ENCODE assay signal across 1 cellular context in the genomic region with DNA sequence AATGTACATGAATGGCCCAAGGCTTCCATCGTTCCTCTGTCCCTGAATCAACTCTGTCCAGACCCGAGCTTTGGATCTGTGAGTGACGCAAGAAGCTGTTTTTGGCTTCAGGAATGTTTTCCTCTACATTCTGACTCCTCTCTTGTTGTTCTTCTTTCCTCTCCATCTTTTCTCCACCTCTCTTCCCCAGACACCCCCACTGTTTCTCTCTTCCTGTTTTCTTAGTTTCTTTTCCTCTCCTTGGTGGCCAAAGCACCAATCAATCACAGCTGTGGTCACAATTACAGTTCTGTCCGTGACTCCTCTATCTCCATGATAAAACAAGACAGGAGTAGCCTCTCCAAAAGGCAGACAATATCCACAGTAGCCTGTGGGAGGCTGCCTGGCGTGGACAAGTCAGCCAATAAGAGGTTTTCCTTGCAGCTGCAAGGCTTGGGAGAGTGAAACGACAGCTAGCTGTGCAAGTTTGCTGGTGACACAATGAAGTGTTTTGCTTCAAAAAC.
TF ChIP-seq lines count a peak whose summit lies in the region.

No MANE protein-coding gene starts in this region.

TF ChIP-seq in HepG2, 621 proteins besides CTCF, POLR2A, EP300 and RAD21 (continued from another document and continues in another):
- TF ChIP-seq U2AF1 (optimal IDR thresholded peaks at IDR 0.05; ENCODE audit: low read depth, low read length): no peak
- no peak for TF ChIP-seq SUZ12 (IDR thresholded peaks at IDR 0.05; ENCODE audit: low read depth, low read length)
- TF ChIP-seq, protein P1, sequence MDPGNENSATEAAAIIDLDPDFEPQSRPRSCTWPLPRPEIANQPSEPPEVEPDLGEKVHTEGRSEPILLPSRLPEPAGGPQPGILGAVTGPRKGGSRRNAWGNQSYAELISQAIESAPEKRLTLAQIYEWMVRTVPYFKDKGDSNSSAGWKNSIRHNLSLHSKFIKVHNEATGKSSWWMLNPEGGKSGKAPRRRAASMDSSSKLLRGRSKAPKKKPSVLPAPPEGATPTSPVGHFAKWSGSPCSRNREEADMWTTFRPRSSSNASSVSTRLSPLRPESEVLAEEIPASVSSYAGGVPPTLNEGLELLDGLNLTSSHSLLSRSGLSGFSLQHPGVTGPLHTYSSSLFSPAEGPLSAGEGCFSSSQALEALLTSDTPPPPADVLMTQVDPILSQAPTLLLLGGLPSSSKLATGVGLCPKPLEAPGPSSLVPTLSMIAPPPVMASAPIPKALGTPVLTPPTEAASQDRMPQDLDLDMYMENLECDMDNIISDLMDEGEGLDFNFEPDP (CRISPR knock-in tag; conservative IDR thresholded peaks at IDR 0.05): no peak
- TF ChIP-seq TBX3 (IDR thresholded peaks at IDR 0.05; ENCODE audit: borderline replicate concordance): no peak
- no peak for TF ChIP-seq NFRKB (IDR thresholded peaks at IDR 0.05)
- TF ChIP-seq TBX2 (CRISPR knock-in tag; IDR thresholded peaks at IDR 0.05; ENCODE audit: borderline replicate concordance): peak; percentile 46; the same call in 1 of the 2 replicates
- TF ChIP-seq ZNF550 (CRISPR knock-in tag; IDR thresholded peaks at IDR 0.05; ENCODE audit: borderline replicate concordance): no peak
- no peak for TF ChIP-seq CBX1 (IDR thresholded peaks at IDR 0.05; ENCODE audit: low read depth)
- TF ChIP-seq SNRNP70 (IDR thresholded peaks at IDR 0.05; ENCODE audit: low read depth, low read length): no peak
- TF ChIP-seq ZNF607 (CRISPR knock-in tag; IDR thresholded peaks at IDR 0.05; ENCODE audit: borderline replicate concordance): no peak
- TF ChIP-seq HDAC2 (CRISPR knock-in tag; IDR thresholded peaks at IDR 0.05): peak; percentile 65; the same call in 1 of the 2 replicates
- TF ChIP-seq, protein P2, sequence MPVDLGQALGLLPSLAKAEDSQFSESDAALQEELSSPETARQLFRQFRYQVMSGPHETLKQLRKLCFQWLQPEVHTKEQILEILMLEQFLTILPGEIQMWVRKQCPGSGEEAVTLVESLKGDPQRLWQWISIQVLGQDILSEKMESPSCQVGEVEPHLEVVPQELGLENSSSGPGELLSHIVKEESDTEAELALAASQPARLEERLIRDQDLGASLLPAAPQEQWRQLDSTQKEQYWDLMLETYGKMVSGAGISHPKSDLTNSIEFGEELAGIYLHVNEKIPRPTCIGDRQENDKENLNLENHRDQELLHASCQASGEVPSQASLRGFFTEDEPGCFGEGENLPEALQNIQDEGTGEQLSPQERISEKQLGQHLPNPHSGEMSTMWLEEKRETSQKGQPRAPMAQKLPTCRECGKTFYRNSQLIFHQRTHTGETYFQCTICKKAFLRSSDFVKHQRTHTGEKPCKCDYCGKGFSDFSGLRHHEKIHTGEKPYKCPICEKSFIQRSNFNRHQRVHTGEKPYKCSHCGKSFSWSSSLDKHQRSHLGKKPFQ (CRISPR knock-in tag; IDR thresholded peaks at IDR 0.05; ENCODE audit: insufficient replicate concordance): no peak
- no peak for TF ChIP-seq ARNT (IDR thresholded peaks at IDR 0.05)
- no peak for TF ChIP-seq MIER3 (CRISPR knock-in tag; IDR thresholded peaks at IDR 0.05; ENCODE audit: borderline replicate concordance)
- TF ChIP-seq, protein P3, sequence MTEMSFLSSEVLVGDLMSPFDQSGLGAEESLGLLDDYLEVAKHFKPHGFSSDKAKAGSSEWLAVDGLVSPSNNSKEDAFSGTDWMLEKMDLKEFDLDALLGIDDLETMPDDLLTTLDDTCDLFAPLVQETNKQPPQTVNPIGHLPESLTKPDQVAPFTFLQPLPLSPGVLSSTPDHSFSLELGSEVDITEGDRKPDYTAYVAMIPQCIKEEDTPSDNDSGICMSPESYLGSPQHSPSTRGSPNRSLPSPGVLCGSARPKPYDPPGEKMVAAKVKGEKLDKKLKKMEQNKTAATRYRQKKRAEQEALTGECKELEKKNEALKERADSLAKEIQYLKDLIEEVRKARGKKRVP (CRISPR knock-in tag; IDR thresholded peaks at IDR 0.05): peak in 1 of 2 experiments; percentile 89; a peak in 2 of 4 replicates
- TF ChIP-seq ZNF841 (CRISPR knock-in tag; IDR thresholded peaks at IDR 0.05; ENCODE audit: borderline replicate concordance): no peak
- TF ChIP-seq, protein P4, sequence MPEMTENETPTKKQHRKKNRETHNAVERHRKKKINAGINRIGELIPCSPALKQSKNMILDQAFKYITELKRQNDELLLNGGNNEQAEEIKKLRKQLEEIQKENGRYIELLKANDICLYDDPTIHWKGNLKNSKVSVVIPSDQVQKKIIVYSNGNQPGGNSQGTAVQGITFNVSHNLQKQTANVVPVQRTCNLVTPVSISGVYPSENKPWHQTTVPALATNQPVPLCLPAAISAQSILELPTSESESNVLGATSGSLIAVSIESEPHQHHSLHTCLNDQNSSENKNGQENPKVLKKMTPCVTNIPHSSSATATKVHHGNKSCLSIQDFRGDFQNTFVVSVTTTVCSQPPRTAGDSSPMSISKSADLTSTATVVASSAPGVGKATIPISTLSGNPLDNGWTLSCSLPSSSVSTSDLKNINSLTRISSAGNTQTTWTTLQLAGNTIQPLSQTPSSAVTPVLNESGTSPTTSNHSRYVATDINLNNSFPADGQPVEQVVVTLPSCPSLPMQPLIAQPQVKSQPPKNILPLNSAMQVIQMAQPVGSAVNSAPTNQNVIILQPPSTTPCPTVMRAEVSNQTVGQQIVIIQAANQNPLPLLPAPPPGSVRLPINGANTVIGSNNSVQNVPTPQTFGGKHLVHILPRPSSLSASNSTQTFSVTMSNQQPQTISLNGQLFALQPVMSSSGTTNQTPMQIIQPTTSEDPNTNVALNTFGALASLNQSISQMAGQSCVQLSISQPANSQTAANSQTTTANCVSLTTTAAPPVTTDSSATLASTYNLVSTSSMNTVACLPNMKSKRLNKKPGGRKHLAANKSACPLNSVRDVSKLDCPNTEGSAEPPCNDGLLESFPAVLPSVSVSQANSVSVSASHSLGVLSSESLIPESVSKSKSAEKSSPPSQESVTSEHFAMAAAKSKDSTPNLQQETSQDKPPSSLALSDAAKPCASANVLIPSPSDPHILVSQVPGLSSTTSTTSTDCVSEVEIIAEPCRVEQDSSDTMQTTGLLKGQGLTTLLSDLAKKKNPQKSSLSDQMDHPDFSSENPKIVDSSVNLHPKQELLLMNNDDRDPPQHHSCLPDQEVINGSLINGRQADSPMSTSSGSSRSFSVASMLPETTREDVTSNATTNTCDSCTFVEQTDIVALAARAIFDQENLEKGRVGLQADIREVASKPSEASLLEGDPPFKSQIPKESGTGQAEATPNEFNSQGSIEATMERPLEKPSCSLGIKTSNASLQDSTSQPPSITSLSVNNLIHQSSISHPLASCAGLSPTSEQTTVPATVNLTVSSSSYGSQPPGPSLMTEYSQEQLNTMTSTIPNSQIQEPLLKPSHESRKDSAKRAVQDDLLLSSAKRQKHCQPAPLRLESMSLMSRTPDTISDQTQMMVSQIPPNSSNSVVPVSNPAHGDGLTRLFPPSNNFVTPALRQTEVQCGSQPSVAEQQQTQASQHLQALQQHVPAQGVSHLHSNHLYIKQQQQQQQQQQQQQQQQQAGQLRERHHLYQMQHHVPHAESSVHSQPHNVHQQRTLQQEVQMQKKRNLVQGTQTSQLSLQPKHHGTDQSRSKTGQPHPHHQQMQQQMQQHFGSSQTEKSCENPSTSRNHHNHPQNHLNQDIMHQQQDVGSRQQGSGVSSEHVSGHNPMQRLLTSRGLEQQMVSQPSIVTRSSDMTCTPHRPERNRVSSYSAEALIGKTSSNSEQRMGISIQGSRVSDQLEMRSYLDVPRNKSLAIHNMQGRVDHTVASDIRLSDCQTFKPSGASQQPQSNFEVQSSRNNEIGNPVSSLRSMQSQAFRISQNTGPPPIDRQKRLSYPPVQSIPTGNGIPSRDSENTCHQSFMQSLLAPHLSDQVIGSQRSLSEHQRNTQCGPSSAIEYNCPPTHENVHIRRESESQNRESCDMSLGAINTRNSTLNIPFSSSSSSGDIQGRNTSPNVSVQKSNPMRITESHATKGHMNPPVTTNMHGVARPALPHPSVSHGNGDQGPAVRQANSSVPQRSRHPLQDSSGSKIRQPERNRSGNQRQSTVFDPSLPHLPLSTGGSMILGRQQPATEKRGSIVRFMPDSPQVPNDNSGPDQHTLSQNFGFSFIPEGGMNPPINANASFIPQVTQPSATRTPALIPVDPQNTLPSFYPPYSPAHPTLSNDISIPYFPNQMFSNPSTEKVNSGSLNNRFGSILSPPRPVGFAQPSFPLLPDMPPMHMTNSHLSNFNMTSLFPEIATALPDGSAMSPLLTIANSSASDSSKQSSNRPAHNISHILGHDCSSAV (CRISPR knock-in tag; IDR thresholded peaks at IDR 0.05; ENCODE audit: borderline replicate concordance): no peak
- TF ChIP-seq TCF12 (IDR thresholded peaks at IDR 0.05): no peak
- TF ChIP-seq TCF12 (CRISPR knock-in tag; IDR thresholded peaks at IDR 0.05): no peak
- no peak for TF ChIP-seq ETV6 (CRISPR knock-in tag; conservative IDR thresholded peaks at IDR 0.05)
- TF ChIP-seq, protein P5, sequence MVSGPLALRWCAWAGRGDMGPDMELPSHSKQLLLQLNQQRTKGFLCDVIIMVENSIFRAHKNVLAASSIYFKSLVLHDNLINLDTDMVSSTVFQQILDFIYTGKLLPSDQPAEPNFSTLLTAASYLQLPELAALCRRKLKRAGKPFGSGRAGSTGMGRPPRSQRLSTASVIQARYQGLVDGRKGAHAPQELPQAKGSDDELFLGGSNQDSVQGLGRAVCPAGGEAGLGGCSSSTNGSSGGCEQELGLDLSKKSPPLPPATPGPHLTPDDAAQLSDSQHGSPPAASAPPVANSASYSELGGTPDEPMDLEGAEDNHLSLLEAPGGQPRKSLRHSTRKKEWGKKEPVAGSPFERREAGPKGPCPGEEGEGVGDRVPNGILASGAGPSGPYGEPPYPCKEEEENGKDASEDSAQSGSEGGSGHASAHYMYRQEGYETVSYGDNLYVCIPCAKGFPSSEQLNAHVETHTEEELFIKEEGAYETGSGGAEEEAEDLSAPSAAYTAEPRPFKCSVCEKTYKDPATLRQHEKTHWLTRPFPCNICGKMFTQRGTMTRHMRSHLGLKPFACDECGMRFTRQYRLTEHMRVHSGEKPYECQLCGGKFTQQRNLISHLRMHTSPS (CRISPR knock-in tag; IDR thresholded peaks at IDR 0.05; ENCODE audit: low read depth): no peak
- peak; percentile 88 for TF ChIP-seq CEBPB (IDR thresholded peaks at IDR 0.05; ENCODE audit: borderline replicate concordance, low read depth, low read length)
- TF ChIP-seq ZNF839 (CRISPR knock-in tag; IDR thresholded peaks at IDR 0.05; ENCODE audit: borderline replicate concordance): no peak
- TF ChIP-seq ZNF883 (CRISPR knock-in tag; IDR thresholded peaks at IDR 0.05; ENCODE audit: not compliant biosample characterization): no peak
- no peak for TF ChIP-seq ZNF3 (CRISPR knock-in tag; IDR thresholded peaks at IDR 0.05)
- TF ChIP-seq HMG20B (CRISPR knock-in tag; conservative IDR thresholded peaks at IDR 0.05): no peak; the same call in 1 of the 2 replicates
- no peak for TF ChIP-seq ZNF510 (CRISPR knock-in tag; IDR thresholded peaks at IDR 0.05; ENCODE audit: low read depth)
- no peak for TF ChIP-seq KDM6A (CRISPR knock-in tag; IDR thresholded peaks at IDR 0.05; ENCODE audit: low read depth)
- no peak for TF ChIP-seq SP1 (IDR thresholded peaks at IDR 0.05)
- no peak for TF ChIP-seq SP1 (CRISPR knock-in tag; IDR thresholded peaks at IDR 0.05)
- TF ChIP-seq KMT2A (CRISPR knock-in tag; IDR thresholded peaks at IDR 0.05): no peak
- no peak for TF ChIP-seq ZNF878 (CRISPR knock-in tag; IDR thresholded peaks at IDR 0.05)
- TF ChIP-seq, protein P6, sequence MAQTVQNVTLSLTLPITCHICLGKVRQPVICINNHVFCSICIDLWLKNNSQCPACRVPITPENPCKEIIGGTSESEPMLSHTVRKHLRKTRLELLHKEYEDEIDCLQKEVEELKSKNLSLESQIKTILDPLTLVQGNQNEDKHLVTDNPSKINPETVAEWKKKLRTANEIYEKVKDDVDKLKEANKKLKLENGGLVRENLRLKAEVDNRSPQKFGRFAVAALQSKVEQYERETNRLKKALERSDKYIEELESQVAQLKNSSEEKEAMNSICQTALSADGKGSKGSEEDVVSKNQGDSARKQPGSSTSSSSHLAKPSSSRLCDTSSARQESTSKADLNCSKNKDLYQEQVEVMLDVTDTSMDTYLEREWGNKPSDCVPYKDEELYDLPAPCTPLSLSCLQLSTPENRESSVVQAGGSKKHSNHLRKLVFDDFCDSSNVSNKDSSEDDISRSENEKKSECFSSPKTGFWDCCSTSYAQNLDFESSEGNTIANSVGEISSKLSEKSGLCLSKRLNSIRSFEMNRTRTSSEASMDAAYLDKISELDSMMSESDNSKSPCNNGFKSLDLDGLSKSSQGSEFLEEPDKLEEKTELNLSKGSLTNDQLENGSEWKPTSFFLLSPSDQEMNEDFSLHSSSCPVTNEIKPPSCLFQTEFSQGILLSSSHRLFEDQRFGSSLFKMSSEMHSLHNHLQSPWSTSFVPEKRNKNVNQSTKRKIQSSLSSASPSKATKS (CRISPR knock-in tag; IDR thresholded peaks at IDR 0.05): no peak
- TF ChIP-seq ZNF670 (CRISPR knock-in tag; IDR thresholded peaks at IDR 0.05; ENCODE audit: borderline replicate concordance): no peak
- TF ChIP-seq TBP (CRISPR knock-in tag; IDR thresholded peaks at IDR 0.05): no peak
- TF ChIP-seq SMARCE1 (IDR thresholded peaks at IDR 0.05; ENCODE audit: borderline replicate concordance): no peak
- TF ChIP-seq ZNF7 (CRISPR knock-in tag; IDR thresholded peaks at IDR 0.05): peak; percentile 35; the same call in 1 of the 2 replicates
- TF ChIP-seq SALL1 (CRISPR knock-in tag; IDR thresholded peaks at IDR 0.05): peak; percentile 77
- TF ChIP-seq, protein P7, sequence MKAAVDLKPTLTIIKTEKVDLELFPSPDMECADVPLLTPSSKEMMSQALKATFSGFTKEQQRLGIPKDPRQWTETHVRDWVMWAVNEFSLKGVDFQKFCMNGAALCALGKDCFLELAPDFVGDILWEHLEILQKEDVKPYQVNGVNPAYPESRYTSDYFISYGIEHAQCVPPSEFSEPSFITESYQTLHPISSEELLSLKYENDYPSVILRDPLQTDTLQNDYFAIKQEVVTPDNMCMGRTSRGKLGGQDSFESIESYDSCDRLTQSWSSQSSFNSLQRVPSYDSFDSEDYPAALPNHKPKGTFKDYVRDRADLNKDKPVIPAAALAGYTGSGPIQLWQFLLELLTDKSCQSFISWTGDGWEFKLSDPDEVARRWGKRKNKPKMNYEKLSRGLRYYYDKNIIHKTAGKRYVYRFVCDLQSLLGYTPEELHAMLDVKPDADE (CRISPR knock-in tag; IDR thresholded peaks at IDR 0.05): no peak
- no peak for TF ChIP-seq ZNF615 (CRISPR knock-in tag; IDR thresholded peaks at IDR 0.05; ENCODE audit: borderline replicate concordance)
- TF ChIP-seq, protein P8, sequence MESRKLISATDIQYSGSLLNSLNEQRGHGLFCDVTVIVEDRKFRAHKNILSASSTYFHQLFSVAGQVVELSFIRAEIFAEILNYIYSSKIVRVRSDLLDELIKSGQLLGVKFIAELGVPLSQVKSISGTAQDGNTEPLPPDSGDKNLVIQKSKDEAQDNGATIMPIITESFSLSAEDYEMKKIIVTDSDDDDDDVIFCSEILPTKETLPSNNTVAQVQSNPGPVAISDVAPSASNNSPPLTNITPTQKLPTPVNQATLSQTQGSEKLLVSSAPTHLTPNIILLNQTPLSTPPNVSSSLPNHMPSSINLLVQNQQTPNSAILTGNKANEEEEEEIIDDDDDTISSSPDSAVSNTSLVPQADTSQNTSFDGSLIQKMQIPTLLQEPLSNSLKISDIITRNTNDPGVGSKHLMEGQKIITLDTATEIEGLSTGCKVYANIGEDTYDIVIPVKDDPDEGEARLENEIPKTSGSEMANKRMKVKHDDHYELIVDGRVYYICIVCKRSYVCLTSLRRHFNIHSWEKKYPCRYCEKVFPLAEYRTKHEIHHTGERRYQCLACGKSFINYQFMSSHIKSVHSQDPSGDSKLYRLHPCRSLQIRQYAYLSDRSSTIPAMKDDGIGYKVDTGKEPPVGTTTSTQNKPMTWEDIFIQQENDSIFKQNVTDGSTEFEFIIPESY (CRISPR knock-in tag; IDR thresholded peaks at IDR 0.05): no peak
- no peak for TF ChIP-seq PAX8 (CRISPR knock-in tag; IDR thresholded peaks at IDR 0.05; ENCODE audit: borderline replicate concordance)
- TF ChIP-seq JARID2 (CRISPR knock-in tag; IDR thresholded peaks at IDR 0.05; ENCODE audit: insufficient replicate concordance): no peak
